In the genomic region with DNA sequence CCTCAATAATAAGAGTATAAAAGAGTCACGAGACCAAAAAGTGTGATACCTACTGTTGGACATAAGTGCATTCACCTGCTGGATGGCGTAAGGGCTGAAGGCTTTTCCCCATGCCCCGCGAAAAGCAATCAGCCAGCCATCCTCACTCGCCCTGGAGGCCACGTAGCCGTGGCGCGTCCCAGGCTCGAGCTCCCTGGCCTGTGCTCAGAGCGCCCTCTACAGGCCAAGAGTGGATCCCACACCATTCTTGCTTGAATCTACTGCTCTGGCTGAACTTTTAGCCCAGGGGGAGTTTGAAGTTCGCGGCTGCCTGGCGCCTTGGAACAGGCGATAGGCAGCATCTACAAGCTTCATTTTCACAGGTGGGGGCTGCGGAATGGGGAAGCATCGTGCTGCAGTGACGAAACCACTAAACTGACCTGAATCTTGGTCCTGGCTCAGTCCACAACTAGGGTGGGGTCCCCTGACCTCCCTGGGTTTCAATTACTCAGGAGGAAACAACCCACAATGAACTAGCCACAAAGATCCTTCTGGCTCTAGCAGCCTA, we compare ENCODE assay signal across 8 cellular contexts.
A peak's percentile ranks its signal among the peaks of the same experiment; 100 is the strongest.
DNase-seq lines count a peak whose midpoint lies in the region; ATAC-seq and TF ChIP-seq lines count a peak whose summit lies in the region.

No MANE protein-coding gene starts in this region.

- H3K4me3 ChIP-seq in left lung, result no peak overlapping the region

- H3K27ac Mint-ChIP-seq in CD4-positive, alpha-beta T cell, result no peak overlapping the region
- H3K27ac Mint-ChIP-seq in activated CD4-positive, alpha-beta T cell treated with anti-CD3 and anti-CD28 coated beads for 36 hours, result no peak overlapping the region
- H3K27ac Mint-ChIP-seq in chondrocyte (ENCODE audit: unreplicated experiment), result no peak overlapping the region

- no peaks in the 10 kb centered on the region for H3K27me3 ChIP-seq in CD4-positive, alpha-beta T cell (ENCODE audit: control insufficient read depth, insufficient read depth, low read length)
- peaks cover 0 to 8% of the 10 kb centered on the region in 2 donors for H3K27me3 ChIP-seq in left lung

- POLR2A ChIA-PET in CD4-positive, alpha-beta T cell (lab: Charles Lee), result interaction anchor here (1.0 kb wide), 1 partner anchor 266 kb away, joined by 3 read pairs; no protein-coding TSS in a partner anchor
- POLR2A ChIA-PET in activated CD4-positive, alpha-beta T cell treated with anti-CD3 and anti-CD28 coated beads for 36 hours (lab: Charles Lee), result interaction anchor here (0.7 kb wide), 2 partner anchors 71 to 94 kb away, joined by 3 read pairs; a partner anchor contains a TSS

- no peaks in the 10 kb centered on the region for H3K9me3 ChIP-seq in CD4-positive, alpha-beta T cell (ENCODE audit: control insufficient read depth, low read length)
- H3K9me3 ChIP-seq in left lung, result no peaks in the 10 kb centered on the region

- peaks cover 0 to 6% of the 10 kb centered on the region in 2 donors for H3K4me1 ChIP-seq in left lung

- CTCF ChIA-PET in CD4-positive, alpha-beta T cell (lab: Charles Lee), result interaction anchor here (0.6 to 3.0 kb wide), 28 partner anchors 12 to 735 kb away, joined by 3 to 22 read pairs (median 4); a partner anchor contains a TSS
- CTCF ChIA-PET in activated CD4-positive, alpha-beta T cell treated with anti-CD3 and anti-CD28 coated beads for 36 hours (lab: Charles Lee), result interaction anchor here (0.6 to 5.4 kb wide), 56 partner anchors 11 to 1204 kb away, joined by 3 to 121 read pairs (median 5); no protein-coding TSS in a partner anchor

- no peaks in the 10 kb centered on the region for H3K36me3 Mint-ChIP-seq in CD4-positive, alpha-beta T cell (ENCODE audit: low read depth)
- no peaks in the 10 kb centered on the region for H3K36me3 Mint-ChIP-seq in activated CD4-positive, alpha-beta T cell treated with anti-CD3 and anti-CD28 coated beads for 36 hours (ENCODE audit: low read depth)
- H3K36me3 Mint-ChIP-seq in chondrocyte (ENCODE audit: low read depth), result no peaks in the 10 kb centered on the region

- H3K36me3 ChIP-seq in left lung, result no peaks in the 10 kb centered on the region

- no peaks in the 10 kb centered on the region for H3K4me1 Mint-ChIP-seq in CD4-positive, alpha-beta T cell (ENCODE audit: low read depth)
- peaks cover 4% of the 10 kb centered on the region for H3K4me1 Mint-ChIP-seq in activated CD4-positive, alpha-beta T cell treated with anti-CD3 and anti-CD28 coated beads for 36 hours
- H3K4me1 Mint-ChIP-seq in chondrocyte (ENCODE audit: low read depth), result peaks cover 5% of the 10 kb centered on the region

- H3K9me3 Mint-ChIP-seq in CD4-positive, alpha-beta T cell, result no peaks in the 10 kb centered on the region
- no peaks in the 10 kb centered on the region for H3K9me3 Mint-ChIP-seq in activated CD4-positive, alpha-beta T cell treated with anti-CD3 and anti-CD28 coated beads for 36 hours (ENCODE audit: low read depth)
- no peaks in the 10 kb centered on the region for H3K9me3 Mint-ChIP-seq in chondrocyte (ENCODE audit: low read depth)

- H3K27me3 Mint-ChIP-seq in CD4-positive, alpha-beta T cell, result no peaks in the 10 kb centered on the region
- H3K27me3 Mint-ChIP-seq in activated CD4-positive, alpha-beta T cell treated with anti-CD3 and anti-CD28 coated beads for 36 hours, result peaks cover 1% of the 10 kb centered on the region
- peaks cover 4% of the 10 kb centered on the region for H3K27me3 Mint-ChIP-seq in chondrocyte (ENCODE audit: low read depth)

- no peak overlapping the region for H3K4me3 Mint-ChIP-seq in CD4-positive, alpha-beta T cell
- H3K4me3 Mint-ChIP-seq in activated CD4-positive, alpha-beta T cell treated with anti-CD3 and anti-CD28 coated beads for 36 hours, result no peak overlapping the region
- no peak overlapping the region for H3K4me3 Mint-ChIP-seq in chondrocyte (ENCODE audit: unreplicated experiment)

- peak; percentile 100 for ATAC-seq in CD4-positive, alpha-beta T cell (ENCODE audit: poor library complexity)
- ATAC-seq in GM19397 (IDR thresholded peaks at IDR 0.05; ENCODE audit: unreplicated experiment), result peak; percentile 97
- ATAC-seq in HG03460 (IDR thresholded peaks at IDR 0.05; ENCODE audit: unreplicated experiment), result peak; percentile 99
- ATAC-seq in activated CD4-positive, alpha-beta T cell treated with anti-CD3 and anti-CD28 coated beads for 36 hours, result peak; percentile 100
- peak; percentile 100 for ATAC-seq in left lung

- peak; percentile 99 for TF ChIP-seq CTCF in CD4-positive, alpha-beta T cell (IDR thresholded peaks at IDR 0.05)
- TF ChIP-seq CTCF in chondrocyte (IDR thresholded peaks at IDR 0.05), result peak; percentile 98
- TF ChIP-seq CTCF in left lung (IDR thresholded peaks at IDR 0.05), result peak; percentile 95 to 97

- H3K27ac ChIP-seq in CD4-positive, alpha-beta T cell (ENCODE audit: low read depth, low read length), result no peak overlapping the region
- no peak overlapping the region for H3K27ac ChIP-seq in left lung

- DNase-seq in CD4-positive, alpha-beta T cell, result peak; percentile 73 to 86 (median 79)
- peak; percentile 89 for DNase-seq in NCI-H510A (lab: John Stamatoyannopoulos, UW)
- DNase-seq in activated CD4-positive, alpha-beta T cell treated with anti-CD3 and anti-CD28 coated beads for 36 hours, result peak; percentile 95
- DNase-seq in chondrocyte (ENCODE audit: low spot score), result no peak
- peak; percentile 80 to 91 for DNase-seq in left lung
- DNase-seq in stimulated activated CD4-positive, alpha-beta T cell treated with anti-CD3 and anti-CD28 coated beads, Interleukin-4, amount 100 ng/mL, for 4 hours, result peak; percentile 77 to 83

- intact Hi-C loops in CD4-positive, alpha-beta T cell (cut with DNase I, micrococcal nuclease), result loop anchor here (1.0 to 5.0 kb wide), 8 partner anchors 152 to 735 kb away; a partner anchor contains a TSS
- intact Hi-C loops in activated CD4-positive, alpha-beta T cell treated with anti-CD3 and anti-CD28 coated beads for 36 hours (cut with DNase I, micrococcal nuclease), result loop anchor here (1.0 to 10.0 kb wide), 14 partner anchors 70 to 736 kb away; a partner anchor contains a TSS
- intact Hi-C loops in left lung (cut with DNase I), result no loop called here

Comparison
In these comparisons a context has a peak if more than half of its experiments do, and no peak if none do; other contexts are left out.
1. intact Hi-C loops: an anchor here in CD4-positive, alpha-beta T cell (1.0 to 5.0 kb wide) and activated CD4-positive, alpha-beta T cell treated with anti-CD3 and anti-CD28 coated beads for 36 hours (1.0 to 10.0 kb wide); none called in left lung.